In genomic region chr12:32522322-32523221, GRCh38 we compare ENCODE assay signal across 8 cellular contexts.
DNase-seq lines count a peak whose midpoint lies in the region; ATAC-seq and TF ChIP-seq lines count a peak whose summit lies in the region.

No MANE protein-coding gene starts in this region.

- H3K36me3 ChIP-seq in mesenchymal stem cell (ENCODE audit: control insufficient read depth in 1 of 2, insufficient read depth in 2 of 2, low read depth in 1 of 2, low read length in 2 of 2), result no peaks in the 10 kb centered on the region

- WGBS in mesenchymal stem cell, result 86% methylated on average over 5 of the region's 5 CpGs

- H4K8ac ChIP-seq in mesenchymal stem cell (ENCODE audit: low read length), result no peak overlapping the region

- no peak overlapping the region for H2BK120ac ChIP-seq in mesenchymal stem cell (ENCODE audit: low read depth, low read length)

- H3K4me2 ChIP-seq in mesenchymal stem cell (ENCODE audit: low read length, poor library complexity, severe bottlenecking), result no peak overlapping the region

- H3K4me3 Mint-ChIP-seq in CD14-positive monocyte, result peak overlapping the region; percentile 47 to 84
- H3K4me3 Mint-ChIP-seq in activated T-cell treated with anti-CD3 and anti-CD28 coated beads, Interleukin-2, amount 50 U/mL, for 24 hours, result no peak overlapping the region

- no peak overlapping the region for H2BK12ac ChIP-seq in mesenchymal stem cell (ENCODE audit: low read length in 2 of 2)

- peak; percentile 66 for ATAC-seq in HG02610 (IDR thresholded peaks at IDR 0.05; ENCODE audit: unreplicated experiment)
- no peak for ATAC-seq in HG03521 (IDR thresholded peaks at IDR 0.05; ENCODE audit: unreplicated experiment)

- H2AK5ac ChIP-seq in mesenchymal stem cell (ENCODE audit: low read length, severe bottlenecking), result no peak overlapping the region

- H3K4ac ChIP-seq in mesenchymal stem cell (ENCODE audit: low read depth in 1 of 2, low read length in 2 of 2), result no peak overlapping the region

- no peak overlapping the region for H3K4me3 ChIP-seq in mesenchymal stem cell (ENCODE audit: insufficient read depth in 1 of 2, low read depth in 1 of 2, low read length in 2 of 2)

- no peak overlapping the region for H2AFZ ChIP-seq in mesenchymal stem cell (ENCODE audit: low read depth, low read length)

- peaks cover 2% of the 10 kb centered on the region for H3K79me1 ChIP-seq in mesenchymal stem cell (replicated peaks; ENCODE audit: low read length, poor library complexity, severe bottlenecking)

- peaks cover 0 to 2% (median 1%) of the 10 kb centered on the region in 3 donors for H3K27me3 Mint-ChIP-seq in CD14-positive monocyte (ENCODE audit: low read depth in 3 of 3)
- H3K27me3 Mint-ChIP-seq in activated T-cell treated with anti-CD3 and anti-CD28 coated beads, Interleukin-2, amount 50 U/mL, for 24 hours, result peaks cover 7% of the 10 kb centered on the region

- intact Hi-C loops in CD14-positive monocyte (cut with micrococcal nuclease), result loop anchor here (5.0 kb wide), 2 partner anchors 35 to 40 kb away; no protein-coding TSS in a partner anchor

- peak overlapping the region; percentile 43 for H3K9ac ChIP-seq in mesenchymal stem cell (ENCODE audit: low read length)

- H4K91ac ChIP-seq in mesenchymal stem cell (ENCODE audit: low read length), result no peak overlapping the region

- DNase-seq in CD14-positive monocyte (ENCODE audit: low spot score) (no peak), OCI-M1 (lab: John Stamatoyannopoulos, UW) (peak; percentile 67), mesenchymal stem cell (no peak), H4 (ENCODE audit: low spot score) (no peak), NCI-H1092 treated with DMSO at 0.1 percent for 48 hours (lab: John Stamatoyannopoulos, UW) (no peak)
- DNase-seq in activated T-cell treated with anti-CD3 and anti-CD28 coated beads, Interleukin-2, amount 50 U/mL, for 24 hours, result no peak

- H3K9me3 Mint-ChIP-seq in CD14-positive monocyte, result peaks cover 0 to 4% (median 0%) of the 10 kb centered on the region in 7 donors
- no peaks in the 10 kb centered on the region for H3K9me3 Mint-ChIP-seq in activated T-cell treated with anti-CD3 and anti-CD28 coated beads, Interleukin-2, amount 50 U/mL, for 24 hours

- peak overlapping the region; percentile 91 to 97 (median 96) for H3K27ac Mint-ChIP-seq in CD14-positive monocyte
- no peak overlapping the region for H3K27ac Mint-ChIP-seq in activated T-cell treated with anti-CD3 and anti-CD28 coated beads, Interleukin-2, amount 50 U/mL, for 24 hours

- H3K27me3 ChIP-seq in mesenchymal stem cell (ENCODE audit: control insufficient read depth in 1 of 2, insufficient read depth in 1 of 2, low read length in 2 of 2), result no peaks in the 10 kb centered on the region

- TF ChIP-seq CTCF in CD14-positive monocyte (IDR thresholded peaks at IDR 0.05), result no peak

- H3K27ac ChIP-seq in mesenchymal stem cell (ENCODE audit: low read length, poor library complexity, severe bottlenecking), result no peak overlapping the region

- no peak overlapping the region for H3K23ac ChIP-seq in mesenchymal stem cell (ENCODE audit: low read length in 2 of 2)

- H3K4me1 ChIP-seq in mesenchymal stem cell (ENCODE audit: control insufficient read depth, insufficient read depth, low read depth, low read length), result peaks cover 2% of the 10 kb centered on the region

- no peak overlapping the region for H2BK5ac ChIP-seq in mesenchymal stem cell (ENCODE audit: low read depth, low read length, poor library complexity, severe bottlenecking)

- H3K4me1 Mint-ChIP-seq in CD14-positive monocyte, result peaks cover 40% of the 10 kb centered on the region
- peaks cover 10% of the 10 kb centered on the region for H3K4me1 Mint-ChIP-seq in activated T-cell treated with anti-CD3 and anti-CD28 coated beads, Interleukin-2, amount 50 U/mL, for 24 hours (ENCODE audit: low read depth)

- H3K18ac ChIP-seq in mesenchymal stem cell (ENCODE audit: low read depth in 1 of 2, low read length in 2 of 2), result no peak overlapping the region

- H3K9me3 ChIP-seq in mesenchymal stem cell (ENCODE audit: control insufficient read depth, low read length), result no peaks in the 10 kb centered on the region

- peaks cover 21 to 39% of the 10 kb centered on the region in 2 donors for H3K36me3 Mint-ChIP-seq in CD14-positive monocyte
- H3K36me3 Mint-ChIP-seq in activated T-cell treated with anti-CD3 and anti-CD28 coated beads, Interleukin-2, amount 50 U/mL, for 24 hours (ENCODE audit: low read depth), result no peaks in the 10 kb centered on the region

- no peak overlapping the region for H3K14ac ChIP-seq in mesenchymal stem cell (ENCODE audit: low read length in 2 of 2)

- no peak overlapping the region for H2BK15ac ChIP-seq in mesenchymal stem cell (ENCODE audit: low read depth, poor library complexity, severe bottlenecking)
